8 cellular contexts compared by ENCODE assay signal in the genomic region with DNA sequence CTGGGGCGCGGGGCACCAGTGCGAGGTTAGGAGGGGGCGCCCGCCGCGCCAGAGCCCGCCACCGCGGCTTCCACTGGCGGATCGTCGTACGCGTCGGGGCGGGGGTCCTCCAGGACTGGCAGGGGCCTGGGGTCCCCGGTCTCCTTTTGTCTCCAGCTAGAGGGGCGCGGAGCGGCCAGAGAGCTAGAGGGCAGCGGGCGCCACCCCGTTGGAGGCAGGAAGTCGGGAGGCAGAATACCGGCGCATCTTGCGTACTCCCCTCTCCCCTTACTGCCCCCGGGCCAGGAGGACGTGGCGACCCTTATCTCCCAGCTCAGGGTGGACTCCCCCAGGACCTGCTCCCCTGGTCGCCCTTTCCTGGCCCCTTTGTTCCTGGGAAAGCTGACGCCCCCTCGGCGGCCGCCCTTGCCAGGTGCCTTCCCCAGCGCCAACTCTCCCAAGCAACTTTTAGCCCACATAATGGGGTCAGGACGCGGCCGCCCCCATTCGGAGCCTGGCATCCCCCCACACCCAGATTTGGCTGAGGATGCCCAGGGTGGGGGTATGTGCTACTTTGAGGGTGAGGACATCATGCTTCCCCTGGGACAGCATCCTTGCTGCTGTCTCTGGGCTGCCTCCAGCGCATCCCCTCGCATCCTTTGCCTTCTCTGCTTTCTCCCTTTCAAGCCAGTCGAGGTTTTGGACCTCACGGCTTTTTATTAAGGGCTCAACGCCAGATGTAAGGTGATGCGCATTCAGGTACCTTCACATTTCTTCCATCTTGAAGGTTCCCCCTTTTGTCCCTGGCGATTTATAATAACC. TPM values are rescaled to one million over a fixed set of nuclear protein-coding genes. Genes with fewer than 3 reads are reported as not detected.
DNase-seq lines count a peak whose midpoint lies in the region; ATAC-seq, FAIRE-seq and TF ChIP-seq lines count a peak whose summit lies in the region.

No MANE protein-coding gene starts in this region.

- H3K9me3 ChIP-seq in astrocyte (ENCODE audit: insufficient read depth, low read depth, low read length): no peaks in the 10 kb centered on the region
- H3K9me3 ChIP-seq in left lung: no peaks in the 10 kb centered on the region
- no peaks in the 10 kb centered on the region for H3K9me3 ChIP-seq in transverse colon

- ATAC-seq in HG03159 (IDR thresholded peaks at IDR 0.05; ENCODE audit: unreplicated experiment): peak; percentile 6
- peak; percentile 35 for ATAC-seq in left lung
- no peak for ATAC-seq in GM21367 (IDR thresholded peaks at IDR 0.05; ENCODE audit: unreplicated experiment)
- ATAC-seq in GM21576 (IDR thresholded peaks at IDR 0.05; ENCODE audit: unreplicated experiment): no peak

- H3K79me2 ChIP-seq in astrocyte (ENCODE audit: insufficient read depth, low read length): no peaks in the 10 kb centered on the region

- no peaks in the 10 kb centered on the region for H3K9me3 Mint-ChIP-seq in astrocyte (ENCODE audit: unreplicated experiment)

- H3K27ac Mint-ChIP-seq in astrocyte (ENCODE audit: unreplicated experiment): no peak overlapping the region

- H3K4me1 ChIP-seq in astrocyte (ENCODE audit: insufficient read depth, low read length) (peaks cover 5% of the 10 kb centered on the region), left lung (no peaks in the 10 kb centered on the region), transverse colon (peaks cover 0 to 5% (median 0%) of the 10 kb centered on the region in 4 donors)

- FAIRE-seq in astrocyte (lab: Jason Lieb, UNC): no peak

- no peak for TF ChIP-seq POLR2A in transverse colon (IDR thresholded peaks at IDR 0.05)

- TF ChIP-seq CTCF in astrocyte (IDR thresholded peaks at IDR 0.05; ENCODE audit: insufficient read depth, low read depth, low read length) (no peak), left lung (IDR thresholded peaks at IDR 0.05) (no peak), transverse colon (IDR thresholded peaks at IDR 0.05) (no peak)

- H3K4me3 Mint-ChIP-seq in astrocyte (ENCODE audit: unreplicated experiment): peak overlapping the region; percentile 87

- in situ Hi-C loops in transverse colon (cut with MboI; ENCODE audit: low pct_ligation_motif_present in 1 of 4, low pct_unique_long_range_greater_than_20kb in 1 of 4, low sequenced_read_pairs in 3 of 4): no loop called here

- no peak overlapping the region for H3K27ac ChIP-seq in astrocyte (ENCODE audit: low read depth, low read length)
- H3K27ac ChIP-seq in left lung: no peak overlapping the region
- H3K27ac ChIP-seq in transverse colon: no peak overlapping the region

- 39% methylated on average over 29 of the region's 48 CpGs; no CpG with 5 or more reads in 1 of the 2 donors for WGBS in transverse colon (ENCODE audit: low coverage in 1 of 2), 2 donors

- no peaks in the 10 kb centered on the region for H3K36me3 Mint-ChIP-seq in astrocyte (ENCODE audit: low read depth, unreplicated experiment)

- peak; percentile 8 for DNase-seq in activated CD4-positive, alpha-beta T cell treated with anti-CD3 and anti-CD28 coated beads for 48 hours
- no peak for DNase-seq in activated CD4-positive, alpha-beta T cell treated with anti-CD3 and anti-CD28 coated beads, Interleukin-2, amount 50 U/mL, for 1 hour
- DNase-seq in astrocyte (ENCODE audit: low read depth) (no peak), left lung (peak in 1 of 2 donors; percentile 42), transverse colon (no peak)

- TF ChIP-seq EP300 in transverse colon (IDR thresholded peaks at IDR 0.05; ENCODE audit: low read depth): no peak

- intact Hi-C loops in left lung (cut with DNase I) (no loop called here), transverse colon (cut with DNase I; ENCODE audit: low total_unique reads) (no loop called here)

- H3K4me1 Mint-ChIP-seq in astrocyte (ENCODE audit: low read depth, unreplicated experiment): no peaks in the 10 kb centered on the region

- no peaks in the 10 kb centered on the region for H4K20me1 ChIP-seq in astrocyte (ENCODE audit: insufficient read depth, low read length)

- H3K27me3 ChIP-seq in astrocyte (ENCODE audit: insufficient read depth, low read length) (peaks cover 7% of the 10 kb centered on the region), left lung (peaks cover 11 to 35% of the 10 kb centered on the region in 2 donors), transverse colon (peaks cover 27% of the 10 kb centered on the region)

- H3K36me3 ChIP-seq in astrocyte (ENCODE audit: insufficient read depth, low read length) (no peaks in the 10 kb centered on the region), left lung (no peaks in the 10 kb centered on the region), transverse colon (no peaks in the 10 kb centered on the region)

- peak overlapping the region; percentile 57 for H3K9ac ChIP-seq in astrocyte (ENCODE audit: low read length)

- H2AFZ ChIP-seq in astrocyte (ENCODE audit: low read depth, low read length): peak overlapping the region; percentile 82

- H3K27me3 Mint-ChIP-seq in astrocyte (ENCODE audit: low read depth, unreplicated experiment): no peaks in the 10 kb centered on the region

- peak overlapping the region; percentile 62 for H3K4me3 ChIP-seq in astrocyte (ENCODE audit: insufficient read depth, low read depth, low read length)
- peak overlapping the region; percentile 24 to 38 for H3K4me3 ChIP-seq in left lung
- H3K4me3 ChIP-seq in transverse colon: peak overlapping the region; percentile 10 to 56 (median 34)

- H3K4me2 ChIP-seq in astrocyte (ENCODE audit: low read length): peak overlapping the region; percentile 90

RNA-seq across cellular contexts. Expression of gene CNKSR2, which starts 1.0 kb away (rescaled TPM):
- 2.2 and 4.1 TPM in 2 replicates for total RNA-seq in astrocyte
- 1 to 10 TPM; 3.8 to 5.3 TPM for total RNA-seq in left lung
- total RNA-seq in transverse colon: 10 to 100 TPM in 1 of 4 donors, 1 to 10 TPM in 1, under 1 TPM in 1, not detected in 1; 0.55 to 15.0 (median 2.7) TPM

Comparison
In these comparisons a context has a peak if more than half of its experiments do, and no peak if none do; other contexts are left out.
1. ATAC-seq: peak in HG03159 (single experiment) and left lung (single experiment); none in GM21367 (single experiment) and GM21576 (single experiment).
2. Peak in every context shown above with its lines, with median percentiles within 50 percentile points of each other: H3K4me3 ChIP-seq.